In the genomic region with DNA sequence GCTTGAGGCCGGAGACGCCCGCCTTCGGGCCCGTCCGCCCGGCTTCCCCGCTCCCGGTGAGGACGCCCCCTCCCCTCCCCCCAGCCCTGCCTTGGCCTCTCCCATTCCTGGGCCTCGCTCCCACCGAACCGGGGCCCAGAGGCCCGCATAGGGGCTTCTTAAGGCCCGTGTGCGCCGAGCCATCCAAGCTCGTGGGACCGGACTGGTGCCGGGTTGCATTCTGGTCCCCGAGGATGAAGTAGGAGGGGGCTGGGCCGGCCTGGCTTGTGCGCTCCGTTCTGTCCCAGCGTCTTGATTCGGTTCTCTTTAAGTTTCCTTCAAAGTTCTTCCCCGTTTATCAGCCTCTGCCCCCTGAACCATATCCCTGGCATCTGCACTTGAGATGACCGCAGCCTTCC, we compare ENCODE assay signal across 8 cellular contexts. TPM values are rescaled to one million over a fixed set of nuclear protein-coding genes. Genes with fewer than 3 reads are reported as not detected.
DNase-seq lines count a peak whose midpoint lies in the region; ATAC-seq and TF ChIP-seq lines count a peak whose summit lies in the region.

No MANE protein-coding gene starts in this region.

- ATAC-seq in GM21360 (IDR thresholded peaks at IDR 0.05; ENCODE audit: unreplicated experiment) (peak; percentile 8), GM21529 (IDR thresholded peaks at IDR 0.05; ENCODE audit: unreplicated experiment) (no peak)

- H3K4me3 Mint-ChIP-seq in neural crest cell, result peak overlapping the region; percentile 93

- TF ChIP-seq CTCF in LNCaP clone FGC (IDR thresholded peaks at IDR 0.05; ENCODE audit: control insufficient read depth, extremely low read depth, insufficient read depth) (no peak), dorsolateral prefrontal cortex (IDR thresholded peaks at IDR 0.05 in 54 of 56, conservative IDR thresholded peaks at IDR 0.05 in 2 of 56; ENCODE audit: low read depth in 1 of 56, partially characterized antibody in 56 of 56) (no peak), neural crest cell (conservative IDR thresholded peaks at IDR 0.05) (no peak)

- no peaks in the 10 kb centered on the region for H3K36me3 Mint-ChIP-seq in neural crest cell (ENCODE audit: low read depth)

- H3K27ac ChIP-seq in dorsolateral prefrontal cortex, result peak overlapping the region; percentile 61 to 98 (median 94)

- no peaks in the 10 kb centered on the region for H3K9me3 Mint-ChIP-seq in neural crest cell

- H3K27ac Mint-ChIP-seq in neural crest cell (ENCODE audit: unreplicated experiment), result peak overlapping the region; percentile 96

- H3K27me3 ChIP-seq in dorsolateral prefrontal cortex, result no peaks in the 10 kb centered on the region

- intact Hi-C loops in dorsolateral prefrontal cortex (cut with DNase I), result loop anchor here in 1 of 2 donors (5.0 to 10.0 kb wide), 3 partner anchors 125 to 317 kb away; a partner anchor contains a TSS

- H3K27me3 Mint-ChIP-seq in neural crest cell (ENCODE audit: low read depth), result peaks cover 9% of the 10 kb centered on the region

- no peak for DNase-seq in LNCaP clone FGC (ENCODE audit: low read depth)
- no peak for DNase-seq in dorsolateral prefrontal cortex
- no peak for DNase-seq in neural crest cell (ENCODE audit: low read depth, low spot score)
- DNase-seq in anterior cingulate cortex (lab: John Stamatoyannopoulos, UW), result no peak
- DNase-seq in H4 (ENCODE audit: low spot score), result no peak
- no peak for DNase-seq in NCI-H2196 treated with DMSO at 0.1 percent for 48 hours (lab: John Stamatoyannopoulos, UW; ENCODE audit: unreplicated experiment)

- H3K4me1 Mint-ChIP-seq in neural crest cell, result peaks cover 37% of the 10 kb centered on the region

- peak overlapping the region; percentile 90 for H3K4me3 ChIP-seq in LNCaP clone FGC (ENCODE audit: low read depth, low read length)
- H3K4me3 ChIP-seq in dorsolateral prefrontal cortex, result peak overlapping the region; percentile 63 to 100 (median 96)

RNA-seq across cellular contexts. Expression of a gene that starts 0.5 kb away (rescaled TPM):
- total RNA-seq in dorsolateral prefrontal cortex (10 to 100 TPM; 41.4 to 93.2 (median 61.6) TPM), neural crest cell (83.7 and 85.7 TPM in 2 replicates)
- total RNA-seq in H4 (2014; rRNA removed; shearing (Covaris generic)), result 59.5 and 61.3 TPM in 2 replicates

RNA-seq across cellular contexts. Expression of a gene that starts 3.7 kb away (rescaled TPM):
- total RNA-seq in dorsolateral prefrontal cortex (10 to 100 TPM in 119 of 120 experiments, 1 to 10 TPM in 1; 9.4 to 59.7 (median 21.7) TPM), neural crest cell (0.45 and 0.86 TPM in 2 replicates)
- total RNA-seq in H4 (2014; rRNA removed; shearing (Covaris generic)), result 0.43 TPM in 1 of 2 replicates, not detected in the other

RNA-seq across cellular contexts. Expression of a gene that starts 13.3 kb away (rescaled TPM):
- 10 to 100 TPM; 25.3 to 97.2 (median 50.2) TPM for total RNA-seq in dorsolateral prefrontal cortex
- 4.1 and 5.4 TPM in 2 replicates for total RNA-seq in neural crest cell
- 2.4 TPM in 1 of 2 replicates, not detected in the other for total RNA-seq in H4 (2014; rRNA removed; shearing (Covaris generic))

RNA-seq across cellular contexts. Expression of a gene that starts 17.2 kb away (rescaled TPM):
- total RNA-seq in dorsolateral prefrontal cortex (10 to 100 TPM in 94 of 120 experiments, 1 to 10 TPM in 26; 2.6 to 53.1 (median 15.0) TPM), neural crest cell (0.49 and 1.6 TPM in 2 replicates)
- total RNA-seq in H4 (2014; rRNA removed; shearing (Covaris generic)), result 19.9 and 21.6 TPM in 2 replicates

RNA-seq across cellular contexts. Expression of a gene that starts 21.4 kb away (rescaled TPM):
- total RNA-seq in dorsolateral prefrontal cortex (10 to 100 TPM; 25.1 to 53.7 (median 34.4) TPM), neural crest cell (74.4 and 83.7 TPM in 2 replicates)
- total RNA-seq in H4 (2014; rRNA removed; shearing (Covaris generic)), result 146 and 193 TPM in 2 replicates
